In the genomic region with DNA sequence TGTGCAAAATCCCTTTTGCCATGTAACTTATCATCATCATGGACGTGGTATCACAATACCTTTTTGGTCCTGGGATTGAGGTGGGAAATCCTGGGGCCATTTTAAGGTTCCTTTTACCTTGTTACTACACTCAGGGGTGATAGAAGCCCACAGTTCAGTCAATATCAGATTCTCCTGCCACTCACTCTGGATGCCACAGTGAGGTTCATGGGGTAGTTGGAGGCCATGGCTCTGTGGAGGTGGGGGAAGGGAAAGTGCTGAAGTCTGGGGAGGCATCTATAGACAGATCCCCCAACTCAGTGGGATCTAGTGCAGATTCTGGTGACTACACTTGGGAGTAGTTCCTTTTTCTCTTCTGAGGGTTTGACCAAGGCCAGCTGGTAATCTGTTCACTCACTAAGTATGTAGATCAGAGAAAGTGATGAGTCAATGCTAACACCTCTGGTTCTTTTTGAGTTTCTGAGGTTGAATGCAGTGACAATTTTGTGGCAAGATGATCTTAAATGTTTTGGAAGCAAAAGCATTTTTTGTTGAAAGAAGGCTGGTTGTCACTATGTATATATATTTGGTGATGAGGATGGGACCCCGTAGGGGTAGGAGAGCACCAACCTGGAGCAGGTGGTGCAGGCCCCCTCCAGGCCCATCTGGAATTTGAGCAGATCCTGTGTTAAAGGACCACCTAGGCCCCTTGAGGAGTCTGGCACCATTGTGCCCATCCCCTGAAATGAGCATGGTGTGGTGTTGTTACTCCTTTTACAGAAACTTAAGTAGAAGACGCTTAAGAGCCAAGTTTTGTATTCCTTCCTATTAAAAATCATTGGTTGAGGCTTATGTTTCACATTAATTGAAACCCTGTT, we compare ENCODE assay signal across 16 cellular contexts. TPM values are rescaled to one million over a fixed set of nuclear protein-coding genes. Genes with fewer than 3 reads are reported as not detected.
DNase-seq lines count a peak whose midpoint lies in the region; ATAC-seq and TF ChIP-seq lines count a peak whose summit lies in the region.
"Had no signal": no experiment of that assay in that cellular context is flagged by ENCODE, and none has a peak within 500 bp of the region (broad histone marks: within the 10 kb centered on the region; RNA-seq: fewer than 3 reads in every experiment).

No MANE protein-coding gene starts in this region.

- no peaks in the 10 kb centered on the region for H3K9me2 ChIP-seq in MM.1S (replicated peaks; ENCODE audit: insufficient read depth, low read length)

- no peak for TF ChIP-seq CTCF in GM12864 (IDR thresholded peaks at IDR 0.05; ENCODE audit: low read depth, low read length, missing control alignments)
- no peak for TF ChIP-seq CTCF in MM.1S (IDR thresholded peaks at IDR 0.05; ENCODE audit: low read length)
- TF ChIP-seq CTCF in smooth muscle cell (IDR thresholded peaks at IDR 0.05; ENCODE audit: borderline replicate concordance, insufficient read depth, poor library complexity, severe bottlenecking), result no peak

- H3K4me1 ChIP-seq in MM.1S (ENCODE audit: low read length) (no peaks in the 10 kb centered on the region), smooth muscle cell (ENCODE audit: low read depth) (no peaks in the 10 kb centered on the region)
- H3K4me1 ChIP-seq: esophagus muscularis mucosa had no signal

- H3K27me3 ChIP-seq in MM.1S (replicated peaks; ENCODE audit: insufficient read depth, low read length) (peaks cover 58% of the 10 kb centered on the region), smooth muscle cell (ENCODE audit: low read depth) (peaks cover 36% of the 10 kb centered on the region)

- H3K9me3 ChIP-seq in MM.1S (replicated peaks; ENCODE audit: insufficient read depth, low read length) (no peaks in the 10 kb centered on the region), smooth muscle cell (replicated peaks; ENCODE audit: low read depth) (no peaks in the 10 kb centered on the region)
- H3K9me3 ChIP-seq: esophagus muscularis mucosa, thoracic aorta had no signal

- peak overlapping the region; percentile 51 for H3K27ac Mint-ChIP-seq in activated naive CD8-positive, alpha-beta T cell treated with anti-CD3 and anti-CD28 coated beads for 36 hours
- H3K27ac Mint-ChIP-seq in T-helper 2 cell treated with Interferon-gamma antibody and Interleukin-4, amounts not matched to agents 5 μg/mL and 100 μg/mL, for 36 hours, result no peak overlapping the region
- H3K27ac Mint-ChIP-seq: CD4-positive, CD25-positive, alpha-beta regulatory T cell had no signal

- H3K4me2 ChIP-seq in MM.1S (ENCODE audit: low read depth, low read length), result no peak overlapping the region
- H3K4me2 ChIP-seq in smooth muscle cell, result no peak overlapping the region

- H4K20me1 ChIP-seq in MM.1S (ENCODE audit: insufficient read depth, low read length), result no peaks in the 10 kb centered on the region
- H4K20me1 ChIP-seq in smooth muscle cell (ENCODE audit: low read depth), result no peaks in the 10 kb centered on the region

- H3K36me3 ChIP-seq in MM.1S (replicated peaks; ENCODE audit: insufficient read depth, low read length), result no peaks in the 10 kb centered on the region
- H3K36me3 ChIP-seq in smooth muscle cell (ENCODE audit: low read depth), result no peaks in the 10 kb centered on the region
- H3K36me3 ChIP-seq: cardiac muscle cell, esophagus muscularis mucosa, thoracic aorta had no signal

- H3K27ac ChIP-seq in MM.1S (ENCODE audit: low read length) (no peak overlapping the region), smooth muscle cell (ENCODE audit: low read depth) (no peak overlapping the region)
- H3K27ac ChIP-seq: cardiac muscle cell, esophagus muscularis mucosa, thoracic aorta had no signal

- 96% methylated on average over 3 of the region's 3 CpGs for WGBS in smooth muscle cell (ENCODE audit: low lambda C conversion rate)

- peaks cover 25% of the 10 kb centered on the region for H3K27me3 Mint-ChIP-seq in activated naive CD8-positive, alpha-beta T cell treated with anti-CD3 and anti-CD28 coated beads for 36 hours
- peaks cover 48% of the 10 kb centered on the region for H3K27me3 Mint-ChIP-seq in T-helper 2 cell treated with Interferon-gamma antibody and Interleukin-4, amounts not matched to agents 5 μg/mL and 100 μg/mL, for 36 hours (ENCODE audit: low read depth)

- DNase-seq in GM12864 (ENCODE audit: low read depth) (peak; percentile 51), MM.1S (no peak), smooth muscle cell (lab: John Stamatoyannopoulos, UW; ENCODE audit: unreplicated experiment) (no peak), SK-N-DZ (ENCODE audit: low spot score) (no peak)
- DNase-seq in activated naive CD8-positive, alpha-beta T cell treated with anti-CD3 and anti-CD28 coated beads for 36 hours, result no peak
- DNase-seq in T-helper 2 cell treated with Interferon-gamma antibody and Interleukin-4, amounts not matched to agents 5 μg/mL and 100 μg/mL, for 36 hours (ENCODE audit: low spot score), result no peak
- DNase-seq: CD4-positive, CD25-positive, alpha-beta regulatory T cell; NCI-H2029; PC-3; T-helper 2 cell had no signal

- ATAC-seq in GM19463 (IDR thresholded peaks at IDR 0.05; ENCODE audit: unreplicated experiment), result peak; percentile 56
- peak; percentile 56 for ATAC-seq in HG03139 (IDR thresholded peaks at IDR 0.05; ENCODE audit: unreplicated experiment)
- ATAC-seq: PC-3 had no signal

- H3K4me3 Mint-ChIP-seq in activated naive CD8-positive, alpha-beta T cell treated with anti-CD3 and anti-CD28 coated beads for 36 hours, result no peak overlapping the region
- H3K4me3 Mint-ChIP-seq in T-helper 2 cell treated with Interferon-gamma antibody and Interleukin-4, amounts not matched to agents 5 μg/mL and 100 μg/mL, for 36 hours, result no peak overlapping the region
- H3K4me3 Mint-ChIP-seq: CD4-positive, CD25-positive, alpha-beta regulatory T cell had no signal

- peaks cover 48% of the 10 kb centered on the region for H3K4me1 Mint-ChIP-seq in activated naive CD8-positive, alpha-beta T cell treated with anti-CD3 and anti-CD28 coated beads for 36 hours
- no peaks in the 10 kb centered on the region for H3K4me1 Mint-ChIP-seq in T-helper 2 cell treated with Interferon-gamma antibody and Interleukin-4, amounts not matched to agents 5 μg/mL and 100 μg/mL, for 36 hours (ENCODE audit: low read depth)
- H3K4me1 Mint-ChIP-seq: CD4-positive, CD25-positive, alpha-beta regulatory T cell had no signal

- no peaks in the 10 kb centered on the region for H3F3A ChIP-seq in MM.1S (ENCODE audit: insufficient read depth, low read length)
- H3F3A ChIP-seq in smooth muscle cell (ENCODE audit: low read depth), result no peaks in the 10 kb centered on the region

- no peak overlapping the region for H2AFZ ChIP-seq in MM.1S (ENCODE audit: low read length)
- H2AFZ ChIP-seq in smooth muscle cell (ENCODE audit: low read depth), result no peak overlapping the region

- no peak overlapping the region for H3K4me3 ChIP-seq in GM12864 (ENCODE audit: low read depth, low read length)
- H3K4me3 ChIP-seq in MM.1S (ENCODE audit: low read length), result no peak overlapping the region
- no peak overlapping the region for H3K4me3 ChIP-seq in smooth muscle cell
- H3K4me3 ChIP-seq: cardiac muscle cell, esophagus muscularis mucosa, thoracic aorta had no signal

- H3K79me2 ChIP-seq in MM.1S (ENCODE audit: low read length) (no peaks in the 10 kb centered on the region), smooth muscle cell (ENCODE audit: low read depth) (no peaks in the 10 kb centered on the region)

- H3K9me3 Mint-ChIP-seq in activated naive CD8-positive, alpha-beta T cell treated with anti-CD3 and anti-CD28 coated beads for 36 hours, result peaks cover 1% of the 10 kb centered on the region
- no peaks in the 10 kb centered on the region for H3K9me3 Mint-ChIP-seq in T-helper 2 cell treated with Interferon-gamma antibody and Interleukin-4, amounts not matched to agents 5 μg/mL and 100 μg/mL, for 36 hours

- no peak overlapping the region for H3K9ac ChIP-seq in MM.1S (ENCODE audit: low read length)
- H3K9ac ChIP-seq in smooth muscle cell (ENCODE audit: low read depth), result no peak overlapping the region

- H3K36me3 Mint-ChIP-seq in activated naive CD8-positive, alpha-beta T cell treated with anti-CD3 and anti-CD28 coated beads for 36 hours, result peaks cover 3% of the 10 kb centered on the region
- no peaks in the 10 kb centered on the region for H3K36me3 Mint-ChIP-seq in T-helper 2 cell treated with Interferon-gamma antibody and Interleukin-4, amounts not matched to agents 5 μg/mL and 100 μg/mL, for 36 hours (ENCODE audit: low read depth)
- H3K36me3 Mint-ChIP-seq: CD4-positive, CD25-positive, alpha-beta regulatory T cell had no signal

RNA-seq across cellular contexts. Expression of a gene that starts 18.8 kb away (rescaled TPM):
- 100 to 1,000 TPM; 230 to 234 TPM for total RNA-seq in activated naive CD8-positive, alpha-beta T cell treated with anti-CD3 and anti-CD28 coated beads for 36 hours
- 1.1 and 3.4 TPM in 2 replicates for total RNA-seq in smooth muscle cell
- polyA plus RNA-seq in smooth muscle cell, result 0.88 and 2.6 TPM in 2 replicates
- polyA plus RNA-seq in SK-N-DZ (2014; cell fraction: cytosol; rRNA removed), result not detected in 2 replicates
- not detected in 2 replicates for polyA plus RNA-seq in SK-N-DZ (2014; cell fraction: nucleus; rRNA removed)
- total RNA-seq: PC-3, pulmonary artery endothelial cell had no signal

Comparison
In these comparisons a context has a peak if more than half of its experiments do, and no peak if none do; other contexts are left out.
1. RNA of a gene that starts 18.8 kb away (total RNA-seq): 230 to 234 TPM in activated naive CD8-positive, alpha-beta T cell treated with anti-CD3 and anti-CD28 coated beads for 36 hours; 1.1 to 3.4 TPM in smooth muscle cell; every median in the first group is over 10 times any median in the second.